ENCODE assay signal across 8 cellular contexts in genomic region chr12:108839011-108839889, GRCh38. TPM values are rescaled to one million over a fixed set of nuclear protein-coding genes. Genes with fewer than 3 reads are reported as not detected.
DNase-seq lines count a peak whose midpoint lies in the region; ATAC-seq and TF ChIP-seq lines count a peak whose summit lies in the region.

No MANE protein-coding gene starts in this region.

- TF ChIP-seq CTCF in activated CD8-positive, alpha-beta T cell treated with anti-CD3 and anti-CD28 coated beads for 36 hours (IDR thresholded peaks at IDR 0.05): no peak
- TF ChIP-seq CTCF in glutamatergic neuron (IDR thresholded peaks at IDR 0.05; ENCODE audit: partially characterized antibody, unreplicated experiment): no peak

- peak; percentile 2 for ATAC-seq in activated CD8-positive, alpha-beta T cell treated with anti-CD3 and anti-CD28 coated beads for 36 hours
- ATAC-seq in GM19324 (IDR thresholded peaks at IDR 0.05; ENCODE audit: low FRiP score, unreplicated experiment) (no peak), HG03432 (IDR thresholded peaks at IDR 0.05; ENCODE audit: unreplicated experiment) (no peak)

- intact Hi-C loops in activated CD8-positive, alpha-beta T cell treated with anti-CD3 and anti-CD28 coated beads for 36 hours (cut with micrococcal nuclease): no loop called here

- no peak overlapping the region for H3K4me3 ChIP-seq in skin epidermis

- H3K27ac Mint-ChIP-seq in activated CD8-positive, alpha-beta T cell treated with anti-CD3 and anti-CD28 coated beads for 36 hours: peak overlapping the region; percentile 91
- peak overlapping the region; percentile 49 for H3K27ac Mint-ChIP-seq in glutamatergic neuron (ENCODE audit: unreplicated experiment)

- peaks cover 52% of the 10 kb centered on the region for H3K4me1 Mint-ChIP-seq in activated CD8-positive, alpha-beta T cell treated with anti-CD3 and anti-CD28 coated beads for 36 hours (ENCODE audit: low read depth)
- H3K4me1 Mint-ChIP-seq in glutamatergic neuron (ENCODE audit: low read depth, unreplicated experiment): peaks cover 33% of the 10 kb centered on the region

- H3K27ac ChIP-seq in skin epidermis: peak overlapping the region in 20 of 21 experiments; percentile 57 to 92 (median 84)

- H3K36me3 Mint-ChIP-seq in activated CD8-positive, alpha-beta T cell treated with anti-CD3 and anti-CD28 coated beads for 36 hours (ENCODE audit: low read depth): peaks cover 36% of the 10 kb centered on the region
- peaks cover 15% of the 10 kb centered on the region for H3K36me3 Mint-ChIP-seq in glutamatergic neuron (ENCODE audit: unreplicated experiment)

- no peaks in the 10 kb centered on the region for H3K9me3 Mint-ChIP-seq in activated CD8-positive, alpha-beta T cell treated with anti-CD3 and anti-CD28 coated beads for 36 hours
- H3K9me3 Mint-ChIP-seq in glutamatergic neuron (ENCODE audit: unreplicated experiment): peaks cover 2% of the 10 kb centered on the region

- POLR2A ChIA-PET in activated CD8-positive, alpha-beta T cell treated with anti-CD3 and anti-CD28 coated beads for 36 hours (lab: Charles Lee): interaction anchor here (0.8 to 3.3 kb wide), 8 partner anchors 10 to 278 kb away, joined by 3 to 19 read pairs (median 5); partner anchors contain the start of genes SART3 and SSH1

- H3K4me3 Mint-ChIP-seq in activated CD8-positive, alpha-beta T cell treated with anti-CD3 and anti-CD28 coated beads for 36 hours: peak overlapping the region; percentile 65
- peak overlapping the region; percentile 13 for H3K4me3 Mint-ChIP-seq in glutamatergic neuron (ENCODE audit: unreplicated experiment)

- H3K27me3 Mint-ChIP-seq in activated CD8-positive, alpha-beta T cell treated with anti-CD3 and anti-CD28 coated beads for 36 hours: no peaks in the 10 kb centered on the region
- peaks cover 7% of the 10 kb centered on the region for H3K27me3 Mint-ChIP-seq in glutamatergic neuron (ENCODE audit: unreplicated experiment)

- CTCF ChIA-PET in activated CD8-positive, alpha-beta T cell treated with anti-CD3 and anti-CD28 coated beads for 36 hours (lab: Charles Lee): interaction anchor here (0.7 to 4.1 kb wide), 4 partner anchors 14 to 35 kb away, joined by 3 to 15 read pairs (median 4); partner anchors contain the start of gene SSH1

- DNase-seq in GM03348 (ENCODE audit: low spot score) (peak; percentile 60), glutamatergic neuron (no peak), iPS-NIHi7 (ENCODE audit: extremely low spot score) (no peak), GDM1 (lab: John Stamatoyannopoulos, UW) (no peak)
- no peak for DNase-seq in activated CD8-positive, alpha-beta T cell treated with anti-CD3 and anti-CD28 coated beads for 36 hours

RNA-seq across cellular contexts. Expression of gene SSH1, which starts 18.1 kb away (rescaled TPM):
- 10 to 100 TPM; 33.0 to 34.5 TPM for total RNA-seq in activated CD8-positive, alpha-beta T cell treated with anti-CD3 and anti-CD28 coated beads for 36 hours
- 28.2 TPM for total RNA-seq in glutamatergic neuron (ENCODE audit: unreplicated experiment)

RNA-seq across cellular contexts. Expression of gene DAO, which starts 40.6 kb away (rescaled TPM):
- total RNA-seq in activated CD8-positive, alpha-beta T cell treated with anti-CD3 and anti-CD28 coated beads for 36 hours: not detected
- total RNA-seq in glutamatergic neuron (ENCODE audit: unreplicated experiment): not detected
